Comparison of ENCODE assay signal across 9 cellular contexts in the genomic region with DNA sequence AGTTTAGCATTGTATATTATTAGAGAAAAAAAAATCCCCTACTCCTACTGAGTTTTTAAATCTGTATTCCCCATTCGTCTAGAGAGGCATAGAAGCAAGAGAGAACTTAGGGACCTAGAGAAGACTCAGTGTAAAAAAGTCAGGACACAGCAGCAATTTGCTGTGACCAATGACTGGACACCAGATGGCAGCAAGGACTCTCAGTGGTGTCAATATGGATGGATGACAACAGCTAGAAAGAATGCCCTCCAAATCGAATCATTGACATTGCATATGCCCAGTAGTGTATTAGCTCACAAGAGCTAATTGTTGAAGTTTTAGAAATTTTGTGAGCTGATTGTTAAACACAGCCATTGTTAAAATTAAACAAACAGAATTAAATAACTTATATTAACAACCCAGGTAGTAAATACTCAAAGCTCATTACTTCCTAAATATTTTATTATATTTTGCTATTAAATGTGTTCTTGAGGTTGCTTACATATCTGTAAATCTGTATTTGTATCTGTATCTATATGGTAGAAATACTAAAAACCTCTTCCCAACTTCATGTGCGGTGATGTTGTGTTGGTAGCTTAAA. TPM values are rescaled to one million over a fixed set of nuclear protein-coding genes. Genes with fewer than 3 reads are reported as not detected.
DNase-seq lines count a peak whose midpoint lies in the region; ATAC-seq and TF ChIP-seq lines count a peak whose summit lies in the region.
"Had no signal": no experiment of that assay in that cellular context is flagged by ENCODE, and none has a peak within 500 bp of the region (broad histone marks: within the 10 kb centered on the region; RNA-seq: fewer than 3 reads in every experiment).

No MANE protein-coding gene starts in this region.

- no peak overlapping the region for H3K4me3 Mint-ChIP-seq in T-helper 2 cell treated with Interferon-gamma antibody and Interleukin-4, amounts not matched to agents 5 μg/mL and 100 μg/mL, for 36 hours

- H3K9me3 ChIP-seq in tibial nerve: peaks cover 0 to 8% (median 0%) of the 10 kb centered on the region in 4 donors

- H3K36me3 Mint-ChIP-seq in T-helper 2 cell treated with Interferon-gamma antibody and Interleukin-4, amounts not matched to agents 5 μg/mL and 100 μg/mL, for 36 hours (ENCODE audit: low read depth): no peaks in the 10 kb centered on the region

- no peak for TF ChIP-seq POLR2A in tibial nerve (IDR thresholded peaks at IDR 0.05)

- no peaks in the 10 kb centered on the region for H3K9me3 Mint-ChIP-seq in T-helper 2 cell treated with Interferon-gamma antibody and Interleukin-4, amounts not matched to agents 5 μg/mL and 100 μg/mL, for 36 hours

- peak; percentile 75 for TF ChIP-seq CTCF in brain microvascular endothelial cell (IDR thresholded peaks at IDR 0.05; ENCODE audit: low read depth, low read length, missing control alignments)
- peak in 4 of 5 experiments; percentile 13 to 37 (median 26) for TF ChIP-seq CTCF in tibial nerve (IDR thresholded peaks at IDR 0.05)

- H3K27ac Mint-ChIP-seq in T-helper 2 cell treated with Interferon-gamma antibody and Interleukin-4, amounts not matched to agents 5 μg/mL and 100 μg/mL, for 36 hours: no peak overlapping the region

- no peak overlapping the region for H3K4me3 ChIP-seq in brain microvascular endothelial cell (ENCODE audit: low read depth, low read length)
- H3K4me3 ChIP-seq in tibial nerve: no peak overlapping the region
- H3K4me3 ChIP-seq: SK-N-MC had no signal

- peak; percentile 57 for ATAC-seq in HG02885 (IDR thresholded peaks at IDR 0.05; ENCODE audit: poor library complexity, unreplicated experiment)
- ATAC-seq in HG02981 (IDR thresholded peaks at IDR 0.05; ENCODE audit: unreplicated experiment): no peak

- in situ Hi-C loops in brain microvascular endothelial cell (cut with HindIII; ENCODE audit: low pct_ligation_motif_present, low sequenced_read_pairs): no loop called here

- H3K36me3 ChIP-seq in brain microvascular endothelial cell (replicated peaks) (no peaks in the 10 kb centered on the region), tibial nerve (no peaks in the 10 kb centered on the region)

- no peak for TF ChIP-seq EP300 in tibial nerve (IDR thresholded peaks at IDR 0.05)

- H3K4me1 Mint-ChIP-seq in T-helper 2 cell treated with Interferon-gamma antibody and Interleukin-4, amounts not matched to agents 5 μg/mL and 100 μg/mL, for 36 hours (ENCODE audit: low read depth): peaks cover 4% of the 10 kb centered on the region

- WGBS in tibial nerve, 2 donors: 37 to 39% methylated on average over 3 of the region's 3 CpGs

- H3K4me1 ChIP-seq in tibial nerve: no peaks in the 10 kb centered on the region

- H3K27me3 ChIP-seq in brain microvascular endothelial cell (replicated peaks) (no peaks in the 10 kb centered on the region), tibial nerve (no peaks in the 10 kb centered on the region)

- DNase-seq in DMS 273 (lab: John Stamatoyannopoulos, UW; ENCODE audit: unreplicated experiment) (peak; percentile 54), NOMO-1 (lab: John Stamatoyannopoulos, UW; ENCODE audit: unreplicated experiment in 2 of 2) (peak; percentile 20 to 68), brain microvascular endothelial cell (peak; percentile 44), islet precursor cell (peak; percentile 81), tibial nerve (ENCODE audit: low spot score in 2 of 2) (peak in 1 of 2 donors; percentile 16)
- no peak for DNase-seq in T-helper 2 cell treated with Interferon-gamma antibody and Interleukin-4, amounts not matched to agents 5 μg/mL and 100 μg/mL, for 36 hours (ENCODE audit: low spot score)

- H3K27ac ChIP-seq in brain microvascular endothelial cell (no peak overlapping the region), tibial nerve (no peak overlapping the region)
- H3K27ac ChIP-seq: SK-N-MC had no signal

- peaks cover 5% of the 10 kb centered on the region for H3K27me3 Mint-ChIP-seq in T-helper 2 cell treated with Interferon-gamma antibody and Interleukin-4, amounts not matched to agents 5 μg/mL and 100 μg/mL, for 36 hours (ENCODE audit: low read depth)

RNA-seq across cellular contexts. Expression of gene SIAH3, which starts 43.9 kb away (rescaled TPM):
- total RNA-seq in tibial nerve: not detected
